Comparison of ENCODE assay signal across 16 cellular contexts in genomic region chr20:50280851-50281655, GRCh38.
"Had no signal": no experiment of that assay in that cellular context is flagged by ENCODE, and none has a peak within 500 bp of the region (broad histone marks: within the 10 kb centered on the region; RNA-seq: fewer than 3 reads in every experiment).

No MANE protein-coding gene starts in this region.

- H3K27me3 Mint-ChIP-seq: activated CD4-positive, alpha-beta memory T cell treated with anti-CD3 and anti-CD28 coated beads, Interleukin-2, amount 10 ng/mL, durations not matched to agents 7 days and 5 days had no signal

- H3K4me3 ChIP-seq: sigmoid colon, thoracic aorta had no signal

- H3K27ac ChIP-seq: thoracic aorta had no signal

- H3K36me3 ChIP-seq: sigmoid colon, thoracic aorta had no signal

- H3K27ac Mint-ChIP-seq: activated CD4-positive, alpha-beta memory T cell treated with anti-CD3 and anti-CD28 coated beads, Interleukin-2, amount 10 ng/mL, durations not matched to agents 7 days and 5 days; natural killer cell; T-helper 1 cell treated with Interleukin-12 subunit alpha and Interleukin-12 subunit beta and Interleukin-4 antibody, amounts not matched to agents 30 μg/mL and 1 μg/mL, for 36 hours; WTC11 had no signal

- H3K4me3 Mint-ChIP-seq: activated CD4-positive, alpha-beta memory T cell treated with anti-CD3 and anti-CD28 coated beads, Interleukin-2, amount 10 ng/mL, durations not matched to agents 7 days and 5 days; activated T-cell treated with anti-CD3 and anti-CD28 coated beads, Interleukin-2, amount 50 U/mL, for 4 hours; natural killer cell; T-helper 1 cell treated with Interleukin-12 subunit alpha and Interleukin-12 subunit beta and Interleukin-4 antibody, amounts not matched to agents 30 μg/mL and 1 μg/mL, for 36 hours; WTC11 had no signal

- H3K9me3 Mint-ChIP-seq: activated CD4-positive, alpha-beta memory T cell treated with anti-CD3 and anti-CD28 coated beads, Interleukin-2, amount 10 ng/mL, durations not matched to agents 7 days and 5 days; activated T-cell treated with anti-CD3 and anti-CD28 coated beads, Interleukin-2, amount 50 U/mL, for 4 hours; natural killer cell; T-helper 1 cell treated with Interleukin-12 subunit alpha and Interleukin-12 subunit beta and Interleukin-4 antibody, amounts not matched to agents 30 μg/mL and 1 μg/mL, for 36 hours; WTC11 had no signal

- H3K9me3 ChIP-seq: sigmoid colon, thoracic aorta had no signal

- FAIRE-seq: astrocyte, bronchial epithelial cell, urothelium cell line had no signal

- H3K36me3 Mint-ChIP-seq: natural killer cell, WTC11 had no signal

- H3K27me3 ChIP-seq: sigmoid colon had no signal

- DNase-seq: activated CD4-positive, alpha-beta memory T cell treated with anti-CD3 and anti-CD28 coated beads, Interleukin-2, amount 10 ng/mL, durations not matched to agents 7 days and 5 days; activated CD4-positive, alpha-beta T cell treated with anti-CD3 and anti-CD28 coated beads for 4 hours; activated effector memory CD4-positive, alpha-beta T cell treated with Interleukin-2 at 50 U/mL for 16 hours; activated naive CD4-positive, alpha-beta T cell treated with anti-CD3 and anti-CD28 coated beads, Interleukin-2, amount 50 U/mL, for 16 hours; activated T-cell treated with anti-CD3 and anti-CD28 coated beads, Interleukin-2, amount 50 U/mL, for 4 hours; hippocampal formation; mesendoderm; natural killer cell; sigmoid colon; stimulated activated CD4-positive, alpha-beta T cell treated with anti-CD3 and anti-CD28 coated beads, Interleukin-1b, Interleukin-23, amount 100 ng/mL, for 48 hours had no signal

- ATAC-seq: activated T-cell treated with anti-CD3 and anti-CD28 coated beads, Interleukin-2, amount 50 U/mL, for 4 hours; natural killer cell had no signal
